ENCODE assay signal across 8 cellular contexts in the genomic region with DNA sequence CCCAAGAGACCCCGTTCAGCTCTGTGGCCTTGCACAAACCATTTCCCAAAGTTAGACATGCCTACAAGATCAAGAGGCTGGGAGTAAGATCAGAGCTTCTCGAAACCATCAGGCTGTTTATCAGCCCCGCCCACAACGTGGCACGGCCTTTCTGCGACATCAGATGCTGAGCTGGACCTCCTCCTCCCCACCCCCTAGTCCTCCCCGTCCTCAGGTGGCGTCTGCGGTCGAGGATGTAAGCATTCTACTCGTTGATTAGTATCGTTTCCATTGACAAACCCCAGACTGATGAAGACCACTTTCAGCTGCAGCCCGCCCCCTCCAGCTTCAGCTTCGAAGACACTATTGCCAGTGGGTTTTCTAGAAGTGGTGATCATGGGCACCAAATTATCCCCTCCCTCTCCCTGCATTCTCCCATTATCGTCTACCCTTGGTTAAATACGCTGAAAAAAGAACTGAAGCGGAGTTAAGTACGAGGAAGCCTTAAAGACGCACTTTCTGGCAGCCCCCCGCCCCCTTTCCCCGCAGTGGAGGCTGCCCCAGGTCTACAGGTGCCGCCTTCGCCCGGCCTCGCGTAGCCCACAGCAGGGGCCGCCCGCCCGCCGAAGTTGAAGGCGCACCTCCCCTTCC. TPM values are rescaled to one million over a fixed set of nuclear protein-coding genes. Genes with fewer than 3 reads are reported as not detected.
A peak's percentile ranks its signal among the peaks of the same experiment; 100 is the strongest.
DNase-seq lines count a peak whose midpoint lies in the region; ATAC-seq and TF ChIP-seq lines count a peak whose summit lies in the region.

No MANE protein-coding gene starts in this region.

- H3K4me1 ChIP-seq in HUES6 (ENCODE audit: control insufficient read depth, insufficient read depth, low read length): peaks cover 14% of the 10 kb centered on the region
- peaks cover 0 to 35% (median 0%) of the 10 kb centered on the region in 3 donors for H3K4me1 ChIP-seq in gastroesophageal sphincter
- peaks cover 7% of the 10 kb centered on the region for H3K4me1 ChIP-seq in osteoblast (ENCODE audit: insufficient read depth, low read length)

- H3K4me3 Mint-ChIP-seq in activated naive CD4-positive, alpha-beta T cell treated with anti-CD3 and anti-CD28 coated beads for 36 hours: peak overlapping the region; percentile 56
- peak overlapping the region; percentile 50 for H3K4me3 Mint-ChIP-seq in activated CD8-positive, alpha-beta T cell treated with anti-CD3 and anti-CD28 coated beads, Interleukin-2, amount 10 ng/mL, durations not matched to agents 7 days and 5 days

- H3K9ac ChIP-seq in HUES6 (ENCODE audit: low read length): peak overlapping the region; percentile 55

- H3K27ac Mint-ChIP-seq in activated naive CD4-positive, alpha-beta T cell treated with anti-CD3 and anti-CD28 coated beads for 36 hours: no peak overlapping the region
- H3K27ac Mint-ChIP-seq in activated CD8-positive, alpha-beta T cell treated with anti-CD3 and anti-CD28 coated beads, Interleukin-2, amount 10 ng/mL, durations not matched to agents 7 days and 5 days: no peak overlapping the region

- no peak for TF ChIP-seq POLR2A in gastroesophageal sphincter (IDR thresholded peaks at IDR 0.05)

- H3K27me3 ChIP-seq in HUES6 (ENCODE audit: control insufficient read depth, insufficient read depth, low read length) (peaks cover 43% of the 10 kb centered on the region), gastroesophageal sphincter (no peaks in the 10 kb centered on the region), osteoblast (ENCODE audit: insufficient read depth, low read length) (no peaks in the 10 kb centered on the region)

- 5 to 15% methylated on average over 8 to 15 of the region's 31 CpGs for WGBS in gastroesophageal sphincter (ENCODE audit: low coverage in 1 of 2), 2 donors

- peak overlapping the region; percentile 89 for H3K4me2 ChIP-seq in osteoblast (ENCODE audit: insufficient read depth, low read length)

- H3K27me3 Mint-ChIP-seq in activated naive CD4-positive, alpha-beta T cell treated with anti-CD3 and anti-CD28 coated beads for 36 hours (ENCODE audit: low read depth): peaks cover 57% of the 10 kb centered on the region
- H3K27me3 Mint-ChIP-seq in activated CD8-positive, alpha-beta T cell treated with anti-CD3 and anti-CD28 coated beads, Interleukin-2, amount 10 ng/mL, durations not matched to agents 7 days and 5 days (ENCODE audit: low read depth): peaks cover 43% of the 10 kb centered on the region

- peak in 1 of 4 experiments; percentile 47 for TF ChIP-seq CTCF in gastroesophageal sphincter (IDR thresholded peaks at IDR 0.05)
- TF ChIP-seq CTCF in osteoblast (IDR thresholded peaks at IDR 0.05; ENCODE audit: extremely low read depth, low read depth, low read length): no peak

- peak overlapping the region; percentile 92 for H2AFZ ChIP-seq in osteoblast (ENCODE audit: low read length)

- peaks cover 25% of the 10 kb centered on the region for H3K79me2 ChIP-seq in osteoblast (ENCODE audit: insufficient read depth, low read length)

- TF ChIP-seq EP300 in gastroesophageal sphincter (IDR thresholded peaks at IDR 0.05): no peak

- peak overlapping the region; percentile 94 for H3K4me3 ChIP-seq in HUES6 (ENCODE audit: low read depth, low read length)
- peak overlapping the region; percentile 58 to 85 for H3K4me3 ChIP-seq in gastroesophageal sphincter
- peak overlapping the region; percentile 90 for H3K4me3 ChIP-seq in osteoblast (ENCODE audit: insufficient read depth, low read length)

- intact Hi-C loops in activated naive CD4-positive, alpha-beta T cell treated with anti-CD3 and anti-CD28 coated beads for 36 hours (cut with micrococcal nuclease): loop anchor here (5.0 to 10.0 kb wide), 2 partner anchors 512 to 569 kb away; no protein-coding TSS in a partner anchor

- H3K4me1 Mint-ChIP-seq in activated naive CD4-positive, alpha-beta T cell treated with anti-CD3 and anti-CD28 coated beads for 36 hours (ENCODE audit: low read depth): peaks cover 7% of the 10 kb centered on the region
- peaks cover 9% of the 10 kb centered on the region for H3K4me1 Mint-ChIP-seq in activated CD8-positive, alpha-beta T cell treated with anti-CD3 and anti-CD28 coated beads, Interleukin-2, amount 10 ng/mL, durations not matched to agents 7 days and 5 days (ENCODE audit: low read depth)

- CTCF ChIA-PET in activated naive CD4-positive, alpha-beta T cell treated with anti-CD3 and anti-CD28 coated beads for 36 hours (lab: Charles Lee): interaction anchor here (1.1 kb wide), 1 partner anchor 10 kb away, joined by 5 read pairs; no protein-coding TSS in a partner anchor
- CTCF ChIA-PET in activated CD8-positive, alpha-beta T cell treated with anti-CD3 and anti-CD28 coated beads, Interleukin-2, amount 10 ng/mL, durations not matched to agents 7 days and 5 days (lab: Charles Lee): interaction anchor here (0.7 kb wide), 1 partner anchor 136 kb away, joined by 4 read pairs; no protein-coding TSS in a partner anchor

- no peaks in the 10 kb centered on the region for H3K36me3 Mint-ChIP-seq in activated naive CD4-positive, alpha-beta T cell treated with anti-CD3 and anti-CD28 coated beads for 36 hours (ENCODE audit: low read depth)
- no peaks in the 10 kb centered on the region for H3K36me3 Mint-ChIP-seq in activated CD8-positive, alpha-beta T cell treated with anti-CD3 and anti-CD28 coated beads, Interleukin-2, amount 10 ng/mL, durations not matched to agents 7 days and 5 days (ENCODE audit: low read depth)

- POLR2A ChIA-PET in activated CD8-positive, alpha-beta T cell treated with anti-CD3 and anti-CD28 coated beads, Interleukin-2, amount 10 ng/mL, durations not matched to agents 7 days and 5 days (lab: Charles Lee): no interaction called here

- ATAC-seq in activated CD8-positive, alpha-beta T cell treated with anti-CD3 and anti-CD28 coated beads, Interleukin-2, amount 10 ng/mL, durations not matched to agents 7 days and 5 days: peak; percentile 47
- ATAC-seq in gastroesophageal sphincter (no peak), GM19035 (IDR thresholded peaks at IDR 0.05; ENCODE audit: unreplicated experiment) (no peak)

- H3K27ac ChIP-seq in HUES6 (ENCODE audit: low read depth, low read length): no peak overlapping the region
- H3K27ac ChIP-seq in gastroesophageal sphincter: peak overlapping the region; percentile 72 to 91 (median 90)
- H3K27ac ChIP-seq in osteoblast (ENCODE audit: low read depth, low read length): no peak overlapping the region

- H4K20me1 ChIP-seq in osteoblast (ENCODE audit: insufficient read depth, low read length): peaks cover 17% of the 10 kb centered on the region

- peak; percentile 26 for DNase-seq in activated naive CD4-positive, alpha-beta T cell treated with anti-CD3 and anti-CD28 coated beads for 36 hours
- DNase-seq in activated naive CD4-positive, alpha-beta T cell (lab: John Stamatoyannopoulos, UW): no peak
- DNase-seq in activated CD8-positive, alpha-beta T cell treated with anti-CD3 and anti-CD28 coated beads, Interleukin-2, amount 10 ng/mL, durations not matched to agents 7 days and 5 days: no peak
- DNase-seq in osteoblast (ENCODE audit: insufficient read length, low spot score, missing footprints) (no peak), NCI-H1694 treated with DMSO at 0.1 percent for 48 hours (lab: John Stamatoyannopoulos, UW) (no peak)

- H3K9me3 ChIP-seq in HUES6 (ENCODE audit: control insufficient read depth, insufficient read depth, low read depth, low read length): no peaks in the 10 kb centered on the region
- H3K9me3 ChIP-seq in gastroesophageal sphincter: no peaks in the 10 kb centered on the region
- no peaks in the 10 kb centered on the region for H3K9me3 ChIP-seq in osteoblast (ENCODE audit: low read depth, low read length)

- H3K36me3 ChIP-seq in HUES6 (ENCODE audit: control insufficient read depth, insufficient read depth, low read length) (no peaks in the 10 kb centered on the region), gastroesophageal sphincter (no peaks in the 10 kb centered on the region), osteoblast (ENCODE audit: insufficient read depth, low read length) (no peaks in the 10 kb centered on the region)

- no peaks in the 10 kb centered on the region for H3K9me3 Mint-ChIP-seq in activated naive CD4-positive, alpha-beta T cell treated with anti-CD3 and anti-CD28 coated beads for 36 hours
- H3K9me3 Mint-ChIP-seq in activated CD8-positive, alpha-beta T cell treated with anti-CD3 and anti-CD28 coated beads, Interleukin-2, amount 10 ng/mL, durations not matched to agents 7 days and 5 days (ENCODE audit: insufficient read depth): no peaks in the 10 kb centered on the region

RNA-seq across cellular contexts. Expression of gene PPIC, which starts 1.1 kb away (rescaled TPM):
- total RNA-seq in activated naive CD4-positive, alpha-beta T cell treated with anti-CD3 and anti-CD28 coated beads for 36 hours: not detected
- not detected for total RNA-seq in activated CD8-positive, alpha-beta T cell treated with anti-CD3 and anti-CD28 coated beads, Interleukin-2, amount 10 ng/mL, durations not matched to agents 7 days and 5 days
- 10 to 100 TPM; 18.2 to 50.7 (median 44.4) TPM for total RNA-seq in gastroesophageal sphincter
- total RNA-seq in osteoblast: 92.8 and 109 TPM in 2 replicates

RNA-seq across cellular contexts. Expression of gene PRDM6, which starts 53.6 kb away (rescaled TPM):
- not detected for total RNA-seq in activated naive CD4-positive, alpha-beta T cell treated with anti-CD3 and anti-CD28 coated beads for 36 hours
- not detected for total RNA-seq in activated CD8-positive, alpha-beta T cell treated with anti-CD3 and anti-CD28 coated beads, Interleukin-2, amount 10 ng/mL, durations not matched to agents 7 days and 5 days
- 10 to 100 TPM in 1 of 4 donors, 1 to 10 TPM in 2, under 1 TPM in 1; 0.87 to 17.6 (median 4.4) TPM for total RNA-seq in gastroesophageal sphincter
- total RNA-seq in osteoblast: 1.8 and 2.7 TPM in 2 replicates

Comparison
In these comparisons a context has a peak if more than half of its experiments do, and no peak if none do; other contexts are left out.
1. H3K27ac ChIP-seq: peak in gastroesophageal sphincter (4 of 4); none in HUES6 (single experiment) and osteoblast (single experiment).
2. RNA of gene PPIC, which starts 1.1 kb away (total RNA-seq): 92.8 to 109 TPM in osteoblast and 18.2 to 50.7 TPM in gastroesophageal sphincter; not detected in activated naive CD4-positive, alpha-beta T cell treated with anti-CD3 and anti-CD28 coated beads for 36 hours and not detected in activated CD8-positive, alpha-beta T cell treated with anti-CD3 and anti-CD28 coated beads, Interleukin-2, amount 10 ng/mL, durations not matched to agents 7 days and 5 days; every median in the first group is over 10 times any median in the second.
3. Peak in every context shown above with its lines, with median percentiles within 50 percentile points of each other: H3K4me3 ChIP-seq.